In the genomic region with DNA sequence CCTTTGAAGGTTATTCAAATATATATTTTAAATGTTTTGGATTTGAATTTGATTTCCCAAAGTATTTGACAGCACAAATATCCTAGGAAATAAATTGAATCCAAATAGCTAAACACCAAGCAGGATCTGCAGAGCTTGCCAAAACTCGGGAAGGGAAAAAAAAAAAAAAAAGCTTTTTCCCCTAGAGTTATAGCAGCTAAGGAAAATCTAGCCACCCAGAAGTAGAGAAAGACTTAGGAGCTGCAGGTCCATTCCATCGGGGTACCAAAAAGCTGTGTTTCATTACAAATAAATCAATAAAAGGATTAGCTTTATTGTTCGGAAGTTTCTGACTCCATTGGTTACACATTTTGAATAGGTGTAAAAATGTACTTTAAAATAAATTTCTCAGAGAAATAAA, we compare ENCODE assay signal across 1 cellular context.
TF ChIP-seq lines count a peak whose summit lies in the region.

No MANE protein-coding gene starts in this region.

TF ChIP-seq in K562, 482 proteins besides CTCF, POLR2A, EP300 and RAD21:
- TF ChIP-seq CBX2 (IDR thresholded peaks at IDR 0.05; ENCODE audit: insufficient read depth, low read length, poor library complexity, severe bottlenecking) = peak; percentile 54
- TF ChIP-seq SMARCE1 (IDR thresholded peaks at IDR 0.05) = no peak
- TF ChIP-seq FOXA1 (IDR thresholded peaks at IDR 0.05; ENCODE audit: borderline replicate concordance) = no peak
TF ChIP-seq in K562: peak in this region for 1.
